Comparison of ENCODE assay signal across 8 cellular contexts in the genomic region with DNA sequence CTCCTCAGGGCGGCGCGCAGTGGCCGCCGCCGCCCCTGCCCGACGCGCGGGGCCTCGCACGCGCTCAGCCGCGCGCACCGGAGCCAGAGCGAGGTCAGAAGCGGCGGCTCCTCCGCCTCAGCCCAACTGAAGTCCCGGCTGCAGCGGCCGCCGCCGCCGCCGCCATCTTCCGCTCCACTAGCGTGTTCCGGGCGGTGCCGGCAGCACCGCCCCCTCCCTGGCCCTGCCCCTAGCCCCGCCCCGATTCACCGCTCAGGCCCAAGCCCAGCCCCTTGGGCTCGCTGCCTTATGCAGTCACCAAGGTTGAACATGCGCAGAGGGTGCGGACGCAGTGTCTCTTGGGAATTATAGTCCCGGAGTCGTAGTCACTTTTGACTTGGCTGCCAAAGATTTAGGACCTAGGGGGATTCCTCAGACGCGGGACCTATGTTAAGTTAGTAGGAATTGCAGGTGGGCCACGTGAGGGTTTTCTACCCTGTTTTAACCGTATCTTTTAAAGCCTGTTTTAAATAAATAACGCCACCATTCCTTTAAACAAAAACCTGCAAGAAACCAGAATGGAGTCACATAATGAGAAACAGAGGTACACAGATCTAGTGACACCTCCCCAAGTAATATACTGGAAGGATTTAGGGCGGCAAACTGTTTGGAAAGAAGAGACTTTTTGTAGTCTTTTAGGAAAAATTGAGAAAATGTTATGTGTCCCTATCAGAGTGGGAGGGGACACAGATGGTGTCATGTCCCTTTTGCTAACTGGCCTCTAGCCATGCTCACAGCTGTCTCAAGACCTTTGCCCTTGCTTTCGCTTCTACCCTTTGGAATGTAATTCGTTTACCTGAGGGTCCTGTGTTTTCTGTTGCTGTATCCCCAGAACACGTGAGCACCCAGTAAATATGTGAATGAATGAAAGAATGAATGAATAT. TPM values are rescaled to one million over a fixed set of nuclear protein-coding genes. Genes with fewer than 3 reads are reported as not detected.
DNase-seq lines count a peak whose midpoint lies in the region; ATAC-seq, FAIRE-seq and TF ChIP-seq lines count a peak whose summit lies in the region.

A gene with protein sequence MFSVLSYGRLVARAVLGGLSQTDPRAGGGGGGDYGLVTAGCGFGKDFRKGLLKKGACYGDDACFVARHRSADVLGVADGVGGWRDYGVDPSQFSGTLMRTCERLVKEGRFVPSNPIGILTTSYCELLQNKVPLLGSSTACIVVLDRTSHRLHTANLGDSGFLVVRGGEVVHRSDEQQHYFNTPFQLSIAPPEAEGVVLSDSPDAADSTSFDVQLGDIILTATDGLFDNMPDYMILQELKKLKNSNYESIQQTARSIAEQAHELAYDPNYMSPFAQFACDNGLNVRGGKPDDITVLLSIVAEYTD (minus strand): TSS at position 182 of the 923 bp plus-strand sequence. CDS start 287 bp downstream, outside the sequence.

- peak within 1 kb of the TSS; percentile 92 to 95 for H3K27ac Mint-ChIP-seq in natural killer cell

- peak; percentile 86 to 99 (median 94) for ATAC-seq in natural killer cell

- peak; percentile 69 for TF ChIP-seq POLR2A in H54 (IDR thresholded peaks at IDR 0.05; ENCODE audit: low read depth, low read length)
- peak; percentile 82 for TF ChIP-seq POLR2A in Raji (IDR thresholded peaks at IDR 0.05; ENCODE audit: insufficient read depth, low read depth, low read length)

- DNase-seq in EL (peak; percentile 95), H54 (ENCODE audit: insufficient read length, low spot score) (peak; percentile 79), M059J (ENCODE audit: low read depth) (peak; percentile 92), fibroblast of peridontal ligament (ENCODE audit: extremely low read depth) (peak; percentile 96), natural killer cell (peak; percentile 90)
- DNase-seq in activated T-helper 9 cell treated with anti-CD3 and anti-CD28 coated beads, Interleukin-2, amount 50 U/mL, for 16 hours (ENCODE audit: low read depth), result peak; percentile 95
- peak; percentile 87 to 97 (median 93) for DNase-seq in stimulated activated naive CD4-positive, alpha-beta T cell (lab: John Stamatoyannopoulos, UW)

- H3K4me3 Mint-ChIP-seq in natural killer cell, result peak within 1 kb of the TSS; percentile 95

- peaks cover 47 to 52% of the 10 kb centered on the region in 2 donors for H3K4me1 Mint-ChIP-seq in natural killer cell

- no peaks in the 10 kb centered on the region for H3K27me3 Mint-ChIP-seq in natural killer cell (ENCODE audit: low read depth in 2 of 2)

- TF ChIP-seq CTCF in natural killer cell (IDR thresholded peaks at IDR 0.05), result no peak

- no peaks in the 10 kb centered on the region for H3K36me3 Mint-ChIP-seq in natural killer cell

- no peaks in the 10 kb centered on the region for H3K9me3 Mint-ChIP-seq in natural killer cell

- intact Hi-C loops in natural killer cell (cut with micrococcal nuclease), result loop anchor here (1.0 to 5.0 kb wide), 3 partner anchors 31 to 81 kb away; a partner anchor contains a TSS

- FAIRE-seq in H54 (lab: Jason Lieb, UNC), result peak; percentile 38

RNA-seq across cellular contexts. Expression of the gene that starts here (rescaled TPM):
- total RNA-seq in M059J (2014; rRNA removed; shearing (Covaris generic)), result 1.7 and 5.2 TPM in 2 replicates
- 10 to 100 TPM; 44.0 to 52.7 (median 48.0) TPM for total RNA-seq in natural killer cell

Comparison
In these comparisons a context has a peak if more than half of its experiments do, and no peak if none do; other contexts are left out.
1. Peak in every context shown above with its lines: DNase-seq and ATAC-seq.